ENCODE assay signal across 20 cellular contexts in the genomic region with DNA sequence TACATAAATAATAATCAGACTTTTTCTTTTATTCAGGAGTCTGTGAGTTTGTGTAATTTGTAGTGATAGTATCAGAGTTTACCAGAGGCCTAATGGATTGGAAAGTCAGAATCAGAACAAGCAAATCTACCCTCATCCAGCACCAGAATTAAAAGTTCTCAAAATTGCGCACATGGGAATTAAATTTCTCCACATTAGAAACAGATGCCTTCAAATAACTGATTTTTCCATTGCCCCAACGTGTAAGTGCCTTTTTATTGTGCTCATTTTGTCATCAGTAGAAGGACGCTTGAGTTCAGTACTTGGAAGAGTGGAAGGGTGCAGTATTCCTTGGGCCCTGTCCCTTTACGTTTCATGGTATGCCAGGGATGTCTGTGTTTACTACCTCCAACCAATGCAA. TPM values are rescaled to one million over a fixed set of nuclear protein-coding genes. Genes with fewer than 3 reads are reported as not detected.
"Had no signal": no experiment of that assay in that cellular context is flagged by ENCODE, and none has a peak within 500 bp of the region (broad histone marks: within the 10 kb centered on the region; RNA-seq: fewer than 3 reads in every experiment).

No MANE protein-coding gene starts in this region.

- DNase-seq: KBM-7, MG63, NCI-H1092 treated with DMSO at 0.1 percent for 48 hours, NCI-H1436, NCI-H187, NCI-H2029, NCI-H2081 treated with DMSO at 0.1 percent for 48 hours, NCI-H2171, NCI-H226, NCI-H446, NCI-H510A, NCI-H524 treated with DMSO at 0.1 percent for 48 hours, NCI-H69, NCI-H774, PC-3, SHP77 had no signal

- ATAC-seq: Panc1, PC-3 had no signal

- H3K4me3 ChIP-seq: MG63 had no signal

- H3K27me3 ChIP-seq: MG63 had no signal

- H3K27ac ChIP-seq: RWPE1 had no signal

- H3K9me3 ChIP-seq: MG63 had no signal

RNA-seq across cellular contexts. Expression of gene BICC1, which starts 32.8 kb away (rescaled TPM):
- total RNA-seq: HT-29, OCI-LY7 had no signal
